ENCODE assay signal across 8 cellular contexts in genomic region chr5:180670586-180671359, GRCh38. TPM values are rescaled to one million over a fixed set of nuclear protein-coding genes. Genes with fewer than 3 reads are reported as not detected.
A peak's percentile ranks its signal among the peaks of the same experiment; 100 is the strongest.
DNase-seq lines count a peak whose midpoint lies in the region; ATAC-seq and TF ChIP-seq lines count a peak whose summit lies in the region.

No MANE protein-coding gene starts in this region.

- no TSS peak for BruUV-seq in IMR-90 (replicated peaks; lab: Mats Ljungman, UMichigan)

- H3K27me3 ChIP-seq in IMR-90 (ENCODE audit: control insufficient read depth, insufficient read depth, low read length): peaks cover 14% of the 10 kb centered on the region

- DNase-seq in DMS153 treated with DMSO at 0.1 percent for 48 hours (lab: John Stamatoyannopoulos, UW; ENCODE audit: unreplicated experiment) (peak; percentile 61), IMR-90 (peak; percentile 37), SK-MEL-5 (ENCODE audit: low read depth, low spot score) (peak; percentile 56), astrocyte of the cerebellum (ENCODE audit: low read depth) (peak; percentile 8), immature natural killer cell (peak in 2 of 3 donors; percentile 10 to 11), epidermal melanocyte (ENCODE audit: insufficient read length, low spot score) (no peak)
- peak; percentile 54 to 70 for DNase-seq in stimulated activated CD4-positive, alpha-beta T cell treated with anti-CD3 and anti-CD28 coated beads, Interleukin-2, amount 100 ng/mL, for 24 hours

- CTCF ChIA-PET in IMR-90 (lab: Yijun Ruan, JAX): interaction anchor here (0.6 kb wide), 1 partner anchor 352 kb away, joined by 3 read pairs; no protein-coding TSS in a partner anchor

- no peak overlapping the region for H2BK5ac ChIP-seq in IMR-90 (ENCODE audit: low read depth, low read length, poor library complexity, severe bottlenecking)

- H2AFZ ChIP-seq in IMR-90 (replicated peaks; ENCODE audit: low read length, poor library complexity): no peak overlapping the region

- no peak overlapping the region for H3K56ac ChIP-seq in IMR-90 (ENCODE audit: extremely low read depth, insufficient read depth, low read length)

- no peak overlapping the region for H3K18ac ChIP-seq in IMR-90 (ENCODE audit: low read depth, low read length)

- H3K4me3 ChIP-seq in IMR-90 (ENCODE audit: insufficient read depth, low read depth, low read length): no peak overlapping the region
- no peak overlapping the region for H3K4me3 ChIP-seq in astrocyte of the cerebellum (ENCODE audit: low read depth, low read length)

- no peak overlapping the region for H4K5ac ChIP-seq in IMR-90 (ENCODE audit: low read depth, low read length)

- H3K9me1 ChIP-seq in IMR-90 (ENCODE audit: insufficient read depth, low read length): no peaks in the 10 kb centered on the region

- peak; percentile 41 for TF ChIP-seq CTCF in IMR-90 (conservative IDR thresholded peaks at IDR 0.05; ENCODE audit: low read depth, low read length)
- TF ChIP-seq CTCF in astrocyte of the cerebellum (IDR thresholded peaks at IDR 0.05; ENCODE audit: low read depth, low read length, missing control alignments): peak; percentile 61

- no peak overlapping the region for H3K14ac ChIP-seq in IMR-90 (replicated peaks; ENCODE audit: low read depth, low read length)

- no peak overlapping the region for H3K9ac ChIP-seq in IMR-90 (ENCODE audit: low read depth, low read length)

- H2AK9ac ChIP-seq in IMR-90 (replicated peaks; ENCODE audit: low read depth, low read length, poor library complexity): no peak overlapping the region

- H3K9me3 Mint-ChIP-seq in immature natural killer cell: no peaks in the 10 kb centered on the region

- no peak overlapping the region for H2BK120ac ChIP-seq in IMR-90 (ENCODE audit: low read depth, low read length)

- peak; percentile 30; the same call in 1 of the 2 replicates for TF ChIP-seq RAD21 in IMR-90 (IDR thresholded peaks at IDR 0.05; ENCODE audit: low read length)

- no peaks in the 10 kb centered on the region for H3K4me1 ChIP-seq in IMR-90 (ENCODE audit: control insufficient read depth, insufficient read depth, low read length)

- no CpG with 5 or more reads among the region's 17 CpGs for WGBS in IMR-90 (ENCODE audit: extremely low coverage in 2 of 2, insufficient read length in 1 of 2), 2 experiments

- H4K91ac ChIP-seq in IMR-90 (ENCODE audit: insufficient read depth, low read depth, low read length): no peak overlapping the region

- H4K20me1 ChIP-seq in IMR-90 (ENCODE audit: insufficient read depth, low read length): no peaks in the 10 kb centered on the region

- intact Hi-C loops in IMR-90 (cut with micrococcal nuclease): loop anchor here (1.0 to 5.0 kb wide), 2 partner anchors 198 to 377 kb away; no protein-coding TSS in a partner anchor

- no peak for TF ChIP-seq POLR2A in IMR-90 (IDR thresholded peaks at IDR 0.05; ENCODE audit: low read depth, low read length)

- H4K8ac ChIP-seq in IMR-90 (ENCODE audit: low read depth in 2 of 2, low read length in 2 of 2): no peak overlapping the region

- H3K4me3 Mint-ChIP-seq in immature natural killer cell: peak overlapping the region in 4 of 5 donors; percentile 15 to 78 (median 52)

- dilution Hi-C loops in IMR-90 (cut with HindIII; ENCODE audit: low sequenced_read_pairs, unreplicated experiment): no loop called here

- no peak overlapping the region for H2BK15ac ChIP-seq in IMR-90 (ENCODE audit: low read depth, low read length)

- H3K4me1 Mint-ChIP-seq in immature natural killer cell: peaks cover 11 to 14% of the 10 kb centered on the region in 2 donors

- peak overlapping the region in 1 of 6 donors; percentile 62 for H3K27ac Mint-ChIP-seq in immature natural killer cell

- POLR2A ChIA-PET in IMR-90 (lab: Charles Lee; ENCODE audit: unreplicated experiment): no interaction called here

- H2BK20ac ChIP-seq in IMR-90 (ENCODE audit: low read depth, low read length): no peak overlapping the region

- no peak overlapping the region for H3K4ac ChIP-seq in IMR-90 (ENCODE audit: low read depth, low read length)

- no peaks in the 10 kb centered on the region for H3K36me3 ChIP-seq in IMR-90 (ENCODE audit: control insufficient read depth, insufficient read depth, low read length)

- ATAC-seq in IMR-90 (ENCODE audit: low read depth): peak; percentile 72
- ATAC-seq in HG03025 (IDR thresholded peaks at IDR 0.05; ENCODE audit: low FRiP score, unreplicated experiment): no peak

- no peaks in the 10 kb centered on the region for H3K9me3 ChIP-seq in IMR-90 (ENCODE audit: control insufficient read depth, insufficient read depth, low read length)

- peaks cover 2 to 9% (median 4%) of the 10 kb centered on the region in 3 donors for H3K27me3 Mint-ChIP-seq in immature natural killer cell (ENCODE audit: low read depth in 3 of 3)

- no peaks in the 10 kb centered on the region for H3K36me3 Mint-ChIP-seq in immature natural killer cell

- in situ Hi-C loops in IMR-90 (cut with MboI; ENCODE audit: low sequenced_read_pairs): no loop called here
- in situ Hi-C loops in SK-MEL-5 (cut with HindIII; ENCODE audit: low pct_unique_long_range_greater_than_20kb, low sequenced_read_pairs): no loop called here
- in situ Hi-C loops in astrocyte of the cerebellum (cut with HindIII; ENCODE audit: low sequenced_read_pairs): no loop called here

- H2AK5ac ChIP-seq in IMR-90 (ENCODE audit: low read depth, low read length): no peak overlapping the region

- no peaks in the 10 kb centered on the region for H3K79me1 ChIP-seq in IMR-90 (ENCODE audit: low read depth in 1 of 2, low read length in 2 of 2)

- H3K4me2 ChIP-seq in IMR-90 (ENCODE audit: low read depth, low read length): no peak overlapping the region

- H3K23ac ChIP-seq in IMR-90 (ENCODE audit: low read depth, low read length): no peak overlapping the region

- no peak overlapping the region for H3K27ac ChIP-seq in IMR-90 (ENCODE audit: insufficient read depth, low read length)

TF ChIP-seq in IMR-90, 13 proteins besides CTCF, POLR2A, EP300 and RAD21:
- TF ChIP-seq USF2 (IDR thresholded peaks at IDR 0.05; ENCODE audit: low read depth, low read length): no peak
- no peak for TF ChIP-seq NFE2L2 (IDR thresholded peaks at IDR 0.05; ENCODE audit: low read depth, low read length)
- no peak for TF ChIP-seq MAZ (IDR thresholded peaks at IDR 0.05; ENCODE audit: borderline replicate concordance, low read depth, low read length)
- no peak for TF ChIP-seq MAFK (IDR thresholded peaks at IDR 0.05; ENCODE audit: low read depth, low read length)
- TF ChIP-seq RCOR1 (IDR thresholded peaks at IDR 0.05; ENCODE audit: insufficient replicate concordance, low read length): no peak
- TF ChIP-seq FOS (IDR thresholded peaks at IDR 0.05; ENCODE audit: low read depth, low read length): no peak
- TF ChIP-seq CHD1 (IDR thresholded peaks at IDR 0.05; ENCODE audit: low read depth, low read length): no peak
- no peak for TF ChIP-seq RFX5 (IDR thresholded peaks at IDR 0.05; ENCODE audit: low read depth, low read length)
- TF ChIP-seq ELK1 (IDR thresholded peaks at IDR 0.05; ENCODE audit: borderline replicate concordance, low read depth, low read length): no peak
- no peak; the same call in 1 of the 2 replicates for TF ChIP-seq SMC3 (IDR thresholded peaks at IDR 0.05; ENCODE audit: low read depth, low read length)
- no peak for TF ChIP-seq BHLHE40 (IDR thresholded peaks at IDR 0.05; ENCODE audit: low read depth, low read length)
- no peak for TF ChIP-seq CEBPB (IDR thresholded peaks at IDR 0.05; ENCODE audit: low read depth, low read length)
- no peak for TF ChIP-seq MXI1 (IDR thresholded peaks at IDR 0.05; ENCODE audit: borderline replicate concordance, low read depth, low read length)

RNA-seq across cellular contexts. Expression of gene FLT4, which starts 21.4 kb away (rescaled TPM):
- total RNA-seq in IMR-90 (2012; rRNA removed): under 0.01 and 0.28 TPM in 2 replicates
- polyA plus RNA-seq in IMR-90 (2012; rRNA removed) (0.07 TPM in 2 replicates), immature natural killer cell (under 1 TPM in 1 of 3 donors, not detected in 2; 0.37 TPM)
- polyA plus RNA-seq in IMR-90 (2012; cell fraction: cytosol; rRNA removed): 0.01 and 0.18 TPM in 2 replicates
- polyA plus RNA-seq in IMR-90 (2012; cell fraction: nucleus; rRNA removed; ENCODE audit: low replicate concordance): 0.44 and 0.55 TPM in 2 replicates
- 0.58 and 2.0 TPM in 2 replicates for total RNA-seq in SK-MEL-5 (2014; rRNA removed; shearing (Covaris generic))
- polyA plus RNA-seq in SK-MEL-5 (2015; cell fraction: cytosol; rRNA removed): 1.3 and 1.5 TPM in 2 replicates
- 1.8 and 6.8 TPM in 2 replicates for polyA plus RNA-seq in SK-MEL-5 (2015; cell fraction: nucleus; rRNA removed)
